Comparison of ENCODE assay signal across 15 cellular contexts in genomic region chr21:15425049-15425448, GRCh38.
"Had no signal": no experiment of that assay in that cellular context is flagged by ENCODE, and none has a peak within 500 bp of the region (broad histone marks: within the 10 kb centered on the region; RNA-seq: fewer than 3 reads in every experiment).

No MANE protein-coding gene starts in this region.

- H3K27ac Mint-ChIP-seq: activated CD4-positive, alpha-beta memory T cell treated with anti-CD3 and anti-CD28 coated beads, Interleukin-2, amount 10 ng/mL, durations not matched to agents 7 days and 5 days; activated naive CD8-positive, alpha-beta T cell; activated T-helper 2 cell treated with anti-CD3 and anti-CD28 coated beads, Interferon-gamma antibody, Interleukin-2, Interleukin-4, amounts not matched to agents 10 μg/mL and 5 μg/mL and 100 μg/mL, durations not matched to agents 14 hours and 24 hours and 36 hours; brain; naive B cell; progenitor cell of endocrine pancreas; T-helper 2 cell treated with Interferon-gamma antibody and Interleukin-4, amounts not matched to agents 5 μg/mL and 100 μg/mL, for 36 hours had no signal

- H3K27me3 Mint-ChIP-seq: activated CD4-positive, alpha-beta memory T cell treated with anti-CD3 and anti-CD28 coated beads, Interleukin-2, amount 10 ng/mL, durations not matched to agents 7 days and 5 days; activated naive CD8-positive, alpha-beta T cell; brain had no signal

- H3K27me3 ChIP-seq: tibial nerve had no signal

- ATAC-seq: esophagus mucosa, left cardiac atrium, right cardiac atrium had no signal

- H3K4me1 ChIP-seq: tibial nerve had no signal

- H3K4me1 Mint-ChIP-seq: naive B cell had no signal

- H3K36me3 ChIP-seq: tibial nerve had no signal

- H3K9me3 Mint-ChIP-seq: activated CD4-positive, alpha-beta memory T cell treated with anti-CD3 and anti-CD28 coated beads, Interleukin-2, amount 10 ng/mL, durations not matched to agents 7 days and 5 days; activated T-helper 2 cell treated with anti-CD3 and anti-CD28 coated beads, Interferon-gamma antibody, Interleukin-2, Interleukin-4, amounts not matched to agents 10 μg/mL and 5 μg/mL and 100 μg/mL, durations not matched to agents 14 hours and 24 hours and 36 hours; naive B cell; T-helper 2 cell treated with Interferon-gamma antibody and Interleukin-4, amounts not matched to agents 5 μg/mL and 100 μg/mL, for 36 hours had no signal

- H3K36me3 Mint-ChIP-seq: activated naive CD8-positive, alpha-beta T cell; brain; naive B cell had no signal

- DNase-seq: activated CD4-positive, alpha-beta memory T cell treated with anti-CD3 and anti-CD28 coated beads, Interleukin-2, amount 10 ng/mL, durations not matched to agents 7 days and 5 days; amygdala; left cardiac atrium; naive B cell; occipital lobe; right cardiac atrium had no signal

- H3K4me3 ChIP-seq: lung, smooth muscle cell, tibial nerve had no signal

- H3K4me3 Mint-ChIP-seq: activated CD4-positive, alpha-beta memory T cell treated with anti-CD3 and anti-CD28 coated beads, Interleukin-2, amount 10 ng/mL, durations not matched to agents 7 days and 5 days; activated naive CD8-positive, alpha-beta T cell; brain; naive B cell; T-helper 2 cell treated with Interferon-gamma antibody and Interleukin-4, amounts not matched to agents 5 μg/mL and 100 μg/mL, for 36 hours had no signal

- H3K27ac ChIP-seq: tibial nerve had no signal

- H3K9me3 ChIP-seq: tibial nerve had no signal
